Comparison of ENCODE assay signal across 10 cellular contexts in the genomic region with DNA sequence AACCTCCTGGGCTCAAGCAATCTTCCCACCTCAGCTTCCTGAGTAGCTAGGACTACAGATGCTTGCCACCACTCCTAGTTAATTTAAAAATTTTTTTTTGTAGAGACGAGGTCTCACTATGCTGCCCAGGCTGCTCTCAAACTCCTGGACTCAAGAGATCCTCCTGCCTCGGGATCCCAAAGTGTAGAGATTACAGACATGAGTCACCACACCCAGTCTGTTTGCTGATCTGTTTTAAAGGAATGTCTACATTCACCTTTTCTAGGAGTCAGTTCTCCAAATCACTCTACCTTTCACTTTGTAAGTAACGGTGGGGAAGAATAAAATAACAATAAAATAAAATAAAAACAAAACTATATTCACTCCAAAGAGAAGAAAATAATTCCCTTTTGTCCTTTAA.
DNase-seq lines count a peak whose midpoint lies in the region; ATAC-seq and TF ChIP-seq lines count a peak whose summit lies in the region.
"Had no signal": no experiment of that assay in that cellular context is flagged by ENCODE, and none has a peak within 500 bp of the region (broad histone marks: within the 10 kb centered on the region; RNA-seq: fewer than 3 reads in every experiment).

No MANE protein-coding gene starts in this region.

- H2BK12ac ChIP-seq in mesenchymal stem cell (ENCODE audit: low read length in 2 of 2): no peak overlapping the region

- no peaks in the 10 kb centered on the region for H3K9me3 ChIP-seq in right cardiac atrium (ENCODE audit: control insufficient read depth, low read length)
- peaks cover 15% of the 10 kb centered on the region for H3K9me3 ChIP-seq in mesenchymal stem cell (ENCODE audit: control insufficient read depth, low read length)

- no peak overlapping the region for H2AFZ ChIP-seq in mesenchymal stem cell (ENCODE audit: low read depth, low read length)

- peak overlapping the region in 1 of 5 experiments; percentile 30 for H3K4me3 Mint-ChIP-seq in brain
- H3K4me3 Mint-ChIP-seq in activated T-helper 17 cell treated with anti-CD3 and anti-CD28 coated beads, Interleukin-2, amount 50 U/mL, for 72 hours: no peak overlapping the region
- H3K4me3 Mint-ChIP-seq: stimulated activated naive CD8-positive, alpha-beta T cell treated with anti-CD3 and anti-CD28 coated beads, Interleukin-15, amount 100 ng/mL, for 72 hours had no signal

- intact Hi-C loops in left ventricle myocardium superior (cut with micrococcal nuclease) (loop anchor here (10.0 kb wide), 1 partner anchor 45 kb away; no protein-coding TSS in a partner anchor), right cardiac atrium (cut with DNase I) (no loop called here)

- peaks cover 15 to 70% of the 10 kb centered on the region in 2 experiments for H3K36me3 ChIP-seq in mesenchymal stem cell (ENCODE audit: control insufficient read depth in 1 of 2, insufficient read depth in 2 of 2, low read depth in 1 of 2, low read length in 2 of 2)

- no peak overlapping the region for H4K91ac ChIP-seq in mesenchymal stem cell (ENCODE audit: low read length)

- H3K4ac ChIP-seq in mesenchymal stem cell (ENCODE audit: low read depth in 1 of 2, low read length in 2 of 2): no peak overlapping the region

- no peak overlapping the region for H2BK5ac ChIP-seq in mesenchymal stem cell (ENCODE audit: low read depth, low read length, poor library complexity, severe bottlenecking)

- H3K27me3 Mint-ChIP-seq in brain: no peaks in the 10 kb centered on the region
- no peaks in the 10 kb centered on the region for H3K27me3 Mint-ChIP-seq in activated T-helper 17 cell treated with anti-CD3 and anti-CD28 coated beads, Interleukin-2, amount 50 U/mL, for 72 hours
- H3K27me3 Mint-ChIP-seq: stimulated activated naive CD8-positive, alpha-beta T cell treated with anti-CD3 and anti-CD28 coated beads, Interleukin-15, amount 100 ng/mL, for 72 hours had no signal

- 54% methylated on average over 3 of the region's 3 CpGs for WGBS in right cardiac atrium
- 12% methylated on average over 2 of the region's 3 CpGs for WGBS in mesenchymal stem cell

- no peak overlapping the region for H4K8ac ChIP-seq in mesenchymal stem cell (ENCODE audit: low read length)

- H3K27ac Mint-ChIP-seq in brain: peak overlapping the region in 3 of 5 experiments; percentile 31 to 77 (median 39)
- peak overlapping the region in 1 of 2 donors; percentile 20 for H3K27ac Mint-ChIP-seq in activated naive CD4-positive, alpha-beta T cell treated with anti-CD3 and anti-CD28 coated beads, Interleukin-2, amount 50 U/mL, for 72 hours
- no peak overlapping the region for H3K27ac Mint-ChIP-seq in activated T-helper 17 cell treated with anti-CD3 and anti-CD28 coated beads, Interleukin-2, amount 50 U/mL, for 72 hours

- H3K9me3 Mint-ChIP-seq in brain: peaks cover 9 to 17% (median 14%) of the 10 kb centered on the region in 5 experiments
- H3K9me3 Mint-ChIP-seq in activated naive CD4-positive, alpha-beta T cell treated with anti-CD3 and anti-CD28 coated beads, Interleukin-2, amount 50 U/mL, for 72 hours: peaks cover 9 to 15% of the 10 kb centered on the region in 2 donors
- H3K9me3 Mint-ChIP-seq in activated T-helper 17 cell treated with anti-CD3 and anti-CD28 coated beads, Interleukin-2, amount 50 U/mL, for 72 hours: peaks cover 12% of the 10 kb centered on the region

- H3K23ac ChIP-seq in mesenchymal stem cell (ENCODE audit: low read length in 2 of 2): no peak overlapping the region

- H2BK120ac ChIP-seq in mesenchymal stem cell (ENCODE audit: low read depth, low read length): no peak overlapping the region

- H3K27me3 ChIP-seq in right cardiac atrium (ENCODE audit: control insufficient read depth, insufficient read depth): no peaks in the 10 kb centered on the region
- H3K27me3 ChIP-seq in mesenchymal stem cell (ENCODE audit: control insufficient read depth in 1 of 2, insufficient read depth in 1 of 2, low read length in 2 of 2): no peaks in the 10 kb centered on the region

- peak overlapping the region; percentile 22 for H3K9ac ChIP-seq in mesenchymal stem cell (ENCODE audit: low read length)

- peaks cover 34% of the 10 kb centered on the region for H3K4me1 Mint-ChIP-seq in brain
- H3K4me1 Mint-ChIP-seq in activated T-helper 17 cell treated with anti-CD3 and anti-CD28 coated beads, Interleukin-2, amount 50 U/mL, for 72 hours: no peaks in the 10 kb centered on the region

- H3K18ac ChIP-seq in mesenchymal stem cell (ENCODE audit: low read depth in 1 of 2, low read length in 2 of 2): no peak overlapping the region

- peaks cover 61% of the 10 kb centered on the region for H3K36me3 Mint-ChIP-seq in brain
- peaks cover 15 to 21% of the 10 kb centered on the region in 2 donors for H3K36me3 Mint-ChIP-seq in activated naive CD4-positive, alpha-beta T cell treated with anti-CD3 and anti-CD28 coated beads, Interleukin-2, amount 50 U/mL, for 72 hours
- H3K36me3 Mint-ChIP-seq in activated T-helper 17 cell treated with anti-CD3 and anti-CD28 coated beads, Interleukin-2, amount 50 U/mL, for 72 hours (ENCODE audit: low read depth): no peaks in the 10 kb centered on the region

- no peak overlapping the region for H3K27ac ChIP-seq in right cardiac atrium (ENCODE audit: low read length)
- no peak overlapping the region for H3K27ac ChIP-seq in mesenchymal stem cell (ENCODE audit: low read length, poor library complexity, severe bottlenecking)

- peak; percentile 13 for ATAC-seq in left ventricle myocardium superior
- no peak for ATAC-seq in right cardiac atrium
- no peak for ATAC-seq in activated naive CD4-positive, alpha-beta T cell treated with anti-CD3 and anti-CD28 coated beads, Interleukin-2, amount 50 U/mL, for 72 hours
- ATAC-seq in activated T-helper 17 cell treated with anti-CD3 and anti-CD28 coated beads, Interleukin-2, amount 50 U/mL, for 72 hours (replicated peaks): no peak
- ATAC-seq: stimulated activated naive CD8-positive, alpha-beta T cell treated with anti-CD3 and anti-CD28 coated beads, Interleukin-15, amount 100 ng/mL, for 72 hours had no signal

- no peak for TF ChIP-seq CTCF in brain (conservative IDR thresholded peaks at IDR 0.05)

- peaks cover 34% of the 10 kb centered on the region for H3K79me1 ChIP-seq in mesenchymal stem cell (replicated peaks; ENCODE audit: low read length, poor library complexity, severe bottlenecking)

- no peak overlapping the region for H3K14ac ChIP-seq in mesenchymal stem cell (ENCODE audit: low read length in 2 of 2)

- peaks cover 17% of the 10 kb centered on the region for H3K4me1 ChIP-seq in right cardiac atrium (ENCODE audit: control insufficient read depth, insufficient read depth, low read length)
- H3K4me1 ChIP-seq in mesenchymal stem cell (ENCODE audit: control insufficient read depth, insufficient read depth, low read depth, low read length): peaks cover 6% of the 10 kb centered on the region

- no peak overlapping the region for H2AK5ac ChIP-seq in mesenchymal stem cell (ENCODE audit: low read length, severe bottlenecking)

- H3K4me3 ChIP-seq in right cardiac atrium (ENCODE audit: low read length) (no peak overlapping the region), mesenchymal stem cell (ENCODE audit: insufficient read depth in 1 of 2, low read depth in 1 of 2, low read length in 2 of 2) (no peak overlapping the region)

- no peak overlapping the region for H3K4me2 ChIP-seq in mesenchymal stem cell (ENCODE audit: low read length, poor library complexity, severe bottlenecking)

- DNase-seq in left ventricle myocardium superior (no peak), right cardiac atrium (no peak), mesenchymal stem cell (peak; percentile 65), SKM-1 (lab: John Stamatoyannopoulos, UW; ENCODE audit: unreplicated experiment) (no peak)
- no peak for DNase-seq in activated naive CD4-positive, alpha-beta T cell treated with anti-CD3 and anti-CD28 coated beads, Interleukin-2, amount 50 U/mL, for 72 hours (ENCODE audit: low spot score in 2 of 2)
- no peak for DNase-seq in stimulated activated CD4-positive, alpha-beta T cell treated with anti-CD3 and anti-CD28 coated beads, Interleukin-2, amount 100 ng/mL, for 24 hours
- DNase-seq: activated CD4-positive, CD25-positive, alpha-beta regulatory T cell treated with anti-CD3 and anti-CD28 coated beads, Interleukin-2, amount 50 U/mL, for 72 hours; stimulated activated naive CD8-positive, alpha-beta T cell treated with anti-CD3 and anti-CD28 coated beads, Interleukin-15, amount 100 ng/mL, for 72 hours had no signal

- no peak overlapping the region for H2BK15ac ChIP-seq in mesenchymal stem cell (ENCODE audit: low read depth, poor library complexity, severe bottlenecking)
